17 cellular contexts compared by ENCODE assay signal in the genomic region with DNA sequence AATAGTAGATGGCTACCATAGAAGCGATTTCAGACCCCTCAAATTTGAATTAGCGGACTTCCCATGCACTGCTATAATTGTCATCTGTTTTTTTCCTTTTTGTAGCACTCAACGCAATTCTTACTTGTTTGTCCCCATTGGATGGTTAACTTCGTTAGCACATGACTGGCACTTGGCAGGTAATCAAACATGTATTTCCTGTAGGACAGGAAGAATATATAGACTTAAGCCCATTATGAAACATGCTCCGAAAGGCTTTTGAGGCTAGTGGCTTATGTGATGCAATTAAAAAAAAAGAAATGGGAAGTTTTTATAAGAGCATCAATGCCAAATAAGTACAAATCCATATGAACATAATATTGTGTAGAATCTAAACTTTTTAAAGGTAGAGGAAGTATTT.
DNase-seq lines count a peak whose midpoint lies in the region; ATAC-seq and TF ChIP-seq lines count a peak whose summit lies in the region.
"Had no signal": no experiment of that assay in that cellular context is flagged by ENCODE, and none has a peak within 500 bp of the region (broad histone marks: within the 10 kb centered on the region; RNA-seq: fewer than 3 reads in every experiment).

No MANE protein-coding gene starts in this region.

- no peaks in the 10 kb centered on the region for H3K9me3 ChIP-seq in lower lobe of right lung
- H3K9me3 ChIP-seq: BLaER1 had no signal

- H3K4me3 ChIP-seq in retinal pigment epithelial cell (ENCODE audit: low read length) (no peak overlapping the region), lower lobe of right lung (no peak overlapping the region)
- H3K4me3 ChIP-seq: BLaER1, GM12878, GM23248 had no signal

- intact Hi-C loops in lower lobe of right lung (cut with DNase I), result no loop called here

- ATAC-seq in lower lobe of right lung (no peak), GM18861 (IDR thresholded peaks at IDR 0.05; ENCODE audit: unreplicated experiment) (no peak)
- ATAC-seq: GM12878 had no signal

- TF ChIP-seq CTCF in retinal pigment epithelial cell (conservative IDR thresholded peaks at IDR 0.05; ENCODE audit: low read depth, low read length), result no peak
- TF ChIP-seq CTCF in lower lobe of right lung (IDR thresholded peaks at IDR 0.05), result no peak

- H3K36me3 ChIP-seq in lower lobe of right lung, result no peaks in the 10 kb centered on the region
- H3K36me3 ChIP-seq: BLaER1 had no signal

- H3K27me3 ChIP-seq in lower lobe of right lung (ENCODE audit: low read depth), result peaks cover 5% of the 10 kb centered on the region
- H3K27me3 ChIP-seq: BLaER1 had no signal

- no peak overlapping the region for H3K27ac ChIP-seq in lower lobe of right lung
- H3K27ac ChIP-seq: BLaER1, GM23248 had no signal

- DNase-seq in NCI-H748 (lab: John Stamatoyannopoulos, UW; ENCODE audit: unreplicated experiment) (peak; percentile 10), NCI-H748 treated with DMSO at 0.1 percent for 48 hours (lab: John Stamatoyannopoulos, UW) (no peak), MV-4-11 (lab: John Stamatoyannopoulos, UW) (peak; percentile 1), dermis microvascular lymphatic vessel endothelial cell (ENCODE audit: low read depth in 2 of 2) (peak; percentile 3 to 5), retinal pigment epithelial cell (ENCODE audit: low read depth) (peak; percentile 71), lower lobe of right lung (no peak), Ammon's horn (ENCODE audit: low spot score) (no peak)
- DNase-seq: 8988T; CD4-positive, alpha-beta memory T cell; DMS153; DND-41; EL; GM23248; HCEC 1CT had no signal

- no peaks in the 10 kb centered on the region for H3K4me1 ChIP-seq in lower lobe of right lung
- H3K4me1 ChIP-seq: BLaER1 had no signal

Comparison
In these comparisons a context has a peak if more than half of its experiments do, and no peak if none do; other contexts are left out.
1. DNase-seq: peak in NCI-H748 (single experiment), MV-4-11 (single experiment), dermis microvascular lymphatic vessel endothelial cell (2 of 2) and retinal pigment epithelial cell (single experiment); none in NCI-H748 treated with DMSO at 0.1 percent for 48 hours (single experiment), lower lobe of right lung (single experiment) and Ammon's horn (single experiment).